1 cellular context compared by ENCODE assay signal in the genomic region with DNA sequence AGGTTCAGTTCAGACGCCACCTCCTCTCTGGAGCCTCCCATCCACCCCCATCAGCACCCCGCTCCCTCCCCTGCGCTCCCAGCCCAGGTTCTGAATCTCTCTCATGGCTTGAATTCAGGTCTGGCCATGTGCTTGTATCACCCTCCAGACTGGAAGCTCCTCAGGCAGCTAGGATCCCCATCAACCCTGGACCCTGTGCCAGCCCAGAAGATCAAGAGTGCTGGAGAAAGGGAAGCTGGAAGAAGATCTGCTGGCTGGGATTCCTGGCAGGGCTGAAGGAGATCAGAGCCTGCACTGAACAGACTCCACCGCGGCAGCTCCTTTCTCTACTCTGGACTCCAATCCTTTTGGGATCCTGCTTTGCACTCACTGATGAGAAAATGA.
TF ChIP-seq lines count a peak whose summit lies in the region.

No MANE protein-coding gene starts in this region.

TF ChIP-seq in endothelial cell of umbilical vein, 7 proteins besides CTCF, POLR2A, EP300 and RAD21 (continued from another document):
- TF ChIP-seq FOS (IDR thresholded peaks at IDR 0.05; ENCODE audit: borderline replicate concordance, insufficient read depth, low read length) (no peak), POLR2AphosphoS5 (IDR thresholded peaks at IDR 0.05; ENCODE audit: insufficient read depth, low read depth, low read length) (no peak), GATA2 (IDR thresholded peaks at IDR 0.05; ENCODE audit: insufficient read depth, insufficient read length, low read depth, low read length) (no peak), JUN (IDR thresholded peaks at IDR 0.05; ENCODE audit: borderline replicate concordance, insufficient read depth, insufficient read length, low read depth) (no peak)
